12 cellular contexts compared by ENCODE assay signal in genomic region chr5:34735436-34736426, GRCh38.
DNase-seq lines count a peak whose midpoint lies in the region; ATAC-seq and TF ChIP-seq lines count a peak whose summit lies in the region.
"Had no signal": no experiment of that assay in that cellular context is flagged by ENCODE, and none has a peak within 500 bp of the region (broad histone marks: within the 10 kb centered on the region; RNA-seq: fewer than 3 reads in every experiment).

No MANE protein-coding gene starts in this region.

- H3K4ac ChIP-seq in H9 (ENCODE audit: low read depth, low read length): no peak overlapping the region

- no peak overlapping the region for H2BK15ac ChIP-seq in H9 (ENCODE audit: low read depth, low read length)

- no peak overlapping the region for H2BK12ac ChIP-seq in H9 (ENCODE audit: insufficient read length, low read depth, low read length)

- H2BK120ac ChIP-seq in H9 (ENCODE audit: low read depth, low read length, poor library complexity, severe bottlenecking): no peak overlapping the region

- H3K4me1 Mint-ChIP-seq in H9: peaks cover 40 to 41% of the 10 kb centered on the region in 2 experiments
- H3K4me1 Mint-ChIP-seq in activated naive CD8-positive, alpha-beta T cell treated with anti-CD3 and anti-CD28 coated beads for 36 hours: no peaks in the 10 kb centered on the region

- no peaks in the 10 kb centered on the region for H4K20me1 ChIP-seq in H9 (ENCODE audit: control insufficient read depth, insufficient read depth, insufficient read length)

- TF ChIP-seq POLR2A in adrenal gland (IDR thresholded peaks at IDR 0.05): no peak

- H3K79me1 ChIP-seq in H9 (ENCODE audit: insufficient read depth, low read depth, low read length, poor library complexity, severe bottlenecking): peaks cover 5% of the 10 kb centered on the region

- no peaks in the 10 kb centered on the region for H3K27me3 Mint-ChIP-seq in H9 (ENCODE audit: low read depth)
- peaks cover 8% of the 10 kb centered on the region for H3K27me3 Mint-ChIP-seq in activated naive CD8-positive, alpha-beta T cell treated with anti-CD3 and anti-CD28 coated beads for 36 hours

- peak; percentile 41 for DNase-seq in H9
- no peak for DNase-seq in RWPE2 (ENCODE audit: low spot score)
- peak; percentile 82 for DNase-seq in fibroblast of pulmonary artery (ENCODE audit: low read depth)
- DNase-seq in stromal cell of bone marrow (ENCODE audit: low read depth): peak; percentile 69
- no peak for DNase-seq in caudate nucleus (lab: John Stamatoyannopoulos, UW)
- DNase-seq in adrenal gland: no peak
- DNase-seq in activated naive CD8-positive, alpha-beta T cell treated with anti-CD3 and anti-CD28 coated beads for 36 hours: no peak
- DNase-seq: COR-L47, NCI-H1092 treated with DMSO at 0.1 percent for 48 hours, PC-3, spleen had no signal

- no peak overlapping the region for H2BK20ac ChIP-seq in H9 (ENCODE audit: low read depth, low read length, poor library complexity, severe bottlenecking)

- H2AK5ac ChIP-seq in H9 (ENCODE audit: insufficient read length, low read length): no peak overlapping the region

- H3K4me2 ChIP-seq in H9 (ENCODE audit: insufficient read depth, insufficient read length, low read length): no peak overlapping the region

- H3K9ac ChIP-seq in H9 (ENCODE audit: extremely low read depth, insufficient read length, low read length): no peak overlapping the region

- no peak overlapping the region for H3K56ac ChIP-seq in H9 (ENCODE audit: insufficient read length, low read depth, low read length)

- intact Hi-C loops in adrenal gland (cut with DNase I): no loop called here

- H3K9me3 ChIP-seq in H9 (ENCODE audit: control insufficient read depth, low read depth, low read length) (no peaks in the 10 kb centered on the region), RWPE2 (ENCODE audit: severe bottlenecking) (no peaks in the 10 kb centered on the region), adrenal gland (replicated peaks in 1 of 3) (no peaks in the 10 kb centered on the region)
- H3K9me3 ChIP-seq: HAP-1, spleen had no signal

- 0 out of 3 replicates have a peak, but pooled peaks have one; percentile 13 for ATAC-seq in RWPE2 (ENCODE audit: low read depth)
- ATAC-seq: PC-3 had no signal

- H3T11ph ChIP-seq in H9 (ENCODE audit: low read length): no peak overlapping the region

- H3K27me3 ChIP-seq in H9 (ENCODE audit: insufficient read depth, low read length) (no peaks in the 10 kb centered on the region), RWPE2 (ENCODE audit: insufficient read depth, poor library complexity, severe bottlenecking) (no peaks in the 10 kb centered on the region), adrenal gland (no peaks in the 10 kb centered on the region)
- H3K27me3 ChIP-seq: spleen had no signal

- no peak overlapping the region for H3K4me3 Mint-ChIP-seq in H9
- H3K4me3 Mint-ChIP-seq in activated naive CD8-positive, alpha-beta T cell treated with anti-CD3 and anti-CD28 coated beads for 36 hours: no peak overlapping the region

- H3K14ac ChIP-seq in H9 (ENCODE audit: insufficient read depth, low read length): no peak overlapping the region

- peak overlapping the region in 2 of 3 experiments; percentile 54 to 71; a peak in 2 of 7 replicates for H3K27ac Mint-ChIP-seq in H9
- H3K27ac Mint-ChIP-seq in activated naive CD8-positive, alpha-beta T cell treated with anti-CD3 and anti-CD28 coated beads for 36 hours: no peak overlapping the region

- H3K36me3 ChIP-seq in RWPE2 (ENCODE audit: low read depth) (peaks cover 15% of the 10 kb centered on the region), adrenal gland (replicated peaks in 1 of 2) (no peaks in the 10 kb centered on the region)
- H3K36me3 ChIP-seq: HAP-1, spleen had no signal

- no peak overlapping the region for H3K27ac ChIP-seq in H9 (ENCODE audit: insufficient read length, low read depth, low read length)
- H3K27ac ChIP-seq in RWPE2 (ENCODE audit: poor library complexity, severe bottlenecking): no peak overlapping the region
- no peak overlapping the region for H3K27ac ChIP-seq in caudate nucleus (ENCODE audit: low read depth, low read length)
- H3K27ac ChIP-seq in adrenal gland: no peak overlapping the region

- no peak overlapping the region for H3K4me3 ChIP-seq in RWPE2 (ENCODE audit: severe bottlenecking)
- H3K4me3 ChIP-seq in fibroblast of pulmonary artery (replicated peaks; ENCODE audit: low read depth, low read length): no peak overlapping the region
- H3K4me3 ChIP-seq in adrenal gland: no peak overlapping the region
- H3K4me3 ChIP-seq: HAP-1, spleen had no signal

- no peak overlapping the region for H2AFZ ChIP-seq in H9 (ENCODE audit: low read length)

- no peak overlapping the region for H3K23ac ChIP-seq in H9 (ENCODE audit: insufficient read length, low read depth, low read length)

- H4K8ac ChIP-seq in H9 (replicated peaks; ENCODE audit: insufficient read length, low read depth, low read length): no peak overlapping the region

- H3K4me1 ChIP-seq in H9 (ENCODE audit: insufficient read depth, low read length) (peaks cover 4% of the 10 kb centered on the region), RWPE2 (ENCODE audit: insufficient read depth, poor library complexity, severe bottlenecking) (peaks cover 11% of the 10 kb centered on the region), adrenal gland (replicated peaks in 1 of 2) (peaks cover 0 to 5% of the 10 kb centered on the region in 2 donors)
- H3K4me1 ChIP-seq: HAP-1 had no signal

- no peak overlapping the region for H2BK5ac ChIP-seq in H9 (ENCODE audit: insufficient read length, low read length)

- H4K5ac ChIP-seq in H9 (ENCODE audit: insufficient read length, low read depth, low read length): no peak overlapping the region

- H4K91ac ChIP-seq in H9 (ENCODE audit: insufficient read length, low read depth, low read length): no peak overlapping the region

- peaks cover 4 to 6% (median 6%) of the 10 kb centered on the region in 3 experiments; a peak in 3 of 7 replicates for H3K36me3 Mint-ChIP-seq in H9 (ENCODE audit: insufficient read depth in 1 of 3, low read depth in 3 of 3)
- H3K36me3 Mint-ChIP-seq in activated naive CD8-positive, alpha-beta T cell treated with anti-CD3 and anti-CD28 coated beads for 36 hours: no peaks in the 10 kb centered on the region

- H3K79me2 ChIP-seq in H9 (ENCODE audit: insufficient read depth, low read length): peaks cover 13% of the 10 kb centered on the region; the same call in 1 of the 2 replicates

- TF ChIP-seq CTCF in H9 (conservative IDR thresholded peaks at IDR 0.05): no peak
- TF ChIP-seq CTCF in RWPE2 (IDR thresholded peaks at IDR 0.05; ENCODE audit: poor library complexity, severe bottlenecking): no peak
- TF ChIP-seq CTCF in fibroblast of pulmonary artery (IDR thresholded peaks at IDR 0.05; ENCODE audit: low read length, missing control alignments): no peak
- TF ChIP-seq CTCF in adrenal gland (IDR thresholded peaks at IDR 0.05): no peak

- no peaks in the 10 kb centered on the region for H3K9me3 Mint-ChIP-seq in H9
- H3K9me3 Mint-ChIP-seq in activated naive CD8-positive, alpha-beta T cell treated with anti-CD3 and anti-CD28 coated beads for 36 hours: no peaks in the 10 kb centered on the region

- no peaks in the 10 kb centered on the region for H3K23me2 ChIP-seq in H9 (ENCODE audit: insufficient read length, low read depth, low read length, poor library complexity, severe bottlenecking)

- no peak overlapping the region for H3K18ac ChIP-seq in H9 (ENCODE audit: insufficient read length, low read depth, low read length)

- no CpG with 5 or more reads among the region's 20 CpGs for WGBS in H9 (ENCODE audit: extremely low coverage, insufficient read length, low lambda C conversion rate)
- WGBS in adrenal gland, 4 donors: 86 to 88% (median 87%) methylated on average over 20 of the region's 20 CpGs

Comparison
In these comparisons a context has a peak if more than half of its experiments do, and no peak if none do; other contexts are left out.
1. DNase-seq: peak in H9 (single experiment), fibroblast of pulmonary artery (single experiment) and stromal cell of bone marrow (single experiment); none in RWPE2 (single experiment), caudate nucleus (0 of 61), adrenal gland (0 of 7) and activated naive CD8-positive, alpha-beta T cell treated with anti-CD3 and anti-CD28 coated beads for 36 hours (single experiment).